In the genomic region with DNA sequence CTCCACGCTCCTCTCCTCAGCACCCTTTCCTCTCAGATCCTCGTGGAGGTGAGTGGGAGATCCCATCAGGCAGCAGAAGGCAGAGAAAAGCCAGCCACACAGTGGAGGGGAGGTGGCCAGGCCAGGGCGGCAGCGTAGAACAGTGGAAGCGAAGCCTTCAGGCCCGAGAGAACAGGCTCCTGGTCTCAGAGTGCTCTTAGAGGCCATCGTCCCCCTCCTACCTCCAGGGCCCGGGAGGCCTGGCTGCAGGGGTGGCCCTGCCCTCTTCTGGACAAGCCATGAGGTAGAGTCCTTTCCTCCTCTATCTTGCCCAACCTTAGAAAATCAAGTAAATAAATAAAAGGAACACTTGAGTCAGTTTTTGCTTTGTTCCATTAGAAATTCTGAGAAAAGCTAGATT, we compare ENCODE assay signal across 22 cellular contexts.
A peak's percentile ranks its signal among the peaks of the same experiment; 100 is the strongest.
DNase-seq lines count a peak whose midpoint lies in the region; ATAC-seq and TF ChIP-seq lines count a peak whose summit lies in the region.
"Had no signal": no experiment of that assay in that cellular context is flagged by ENCODE, and none has a peak within 500 bp of the region (broad histone marks: within the 10 kb centered on the region; RNA-seq: fewer than 3 reads in every experiment).

No MANE protein-coding gene starts in this region.

- H3K23ac ChIP-seq in trophoblast cell (ENCODE audit: low read length): no peak overlapping the region

- CTCF ChIA-PET in HCT116 (lab: Charles Lee): interaction anchor here (1.3 kb wide), 1 partner anchor 334 kb away, joined by 3 read pairs; no protein-coding TSS in a partner anchor

- POLR2A ChIA-PET in HCT116 (lab: Charles Lee): no interaction called here

- H3K9me3 ChIP-seq in HCT116 (ENCODE audit: control insufficient read depth in 1 of 2, insufficient read depth in 1 of 2, low read depth in 1 of 2, low read length in 2 of 2) (no peaks in the 10 kb centered on the region), adipocyte (ENCODE audit: control insufficient read depth, low read length) (no peaks in the 10 kb centered on the region), trophoblast cell (ENCODE audit: insufficient read depth, low read depth, low read length) (no peaks in the 10 kb centered on the region)
- H3K9me3 ChIP-seq: tibial nerve had no signal

- peak; percentile 19; the same call in 1 of the 2 replicates for TF ChIP-seq RAD21 in HCT116 (IDR thresholded peaks at IDR 0.05; ENCODE audit: low read depth)

- H3K36me3 ChIP-seq in HCT116 (ENCODE audit: control insufficient read depth in 1 of 2, insufficient read depth in 2 of 2, low read length in 2 of 2) (no peaks in the 10 kb centered on the region), adipocyte (ENCODE audit: control insufficient read depth, insufficient read depth, low read length, severe bottlenecking) (no peaks in the 10 kb centered on the region), trophoblast cell (ENCODE audit: control insufficient read depth in 1 of 2, insufficient read depth in 2 of 2, low read length in 2 of 2) (no peaks in the 10 kb centered on the region)
- H3K36me3 ChIP-seq: tibial nerve had no signal

- no peak overlapping the region for H3K4me2 ChIP-seq in HCT116 (ENCODE audit: low read length)
- no peak overlapping the region for H3K4me2 ChIP-seq in trophoblast cell (ENCODE audit: low read length)

- no peak for TF ChIP-seq POLR2A in HCT116 (IDR thresholded peaks at IDR 0.05; ENCODE audit: borderline replicate concordance, extremely low read depth, insufficient read depth, insufficient read length)

- RAD21 ChIA-PET in HCT116 (lab: Charles Lee; ENCODE audit: low non-redundant PET in 1 of 2, low total read pairs in 2 of 2, uncharacterized antibody in 2 of 2, unreplicated experiment in 2 of 2): no interaction called here

- peaks cover 18% of the 10 kb centered on the region for H3K79me1 ChIP-seq in trophoblast cell (ENCODE audit: low read length)

- H4K8ac ChIP-seq in trophoblast cell (ENCODE audit: low read depth, low read length): peak overlapping the region; percentile 21

- H2AFZ ChIP-seq in HCT116 (ENCODE audit: low read depth, low read length, poor library complexity, severe bottlenecking) (no peak overlapping the region), trophoblast cell (ENCODE audit: insufficient read depth, low read length, poor library complexity) (no peak overlapping the region)

- no peaks in the 10 kb centered on the region for H3K27me3 ChIP-seq in HCT116 (ENCODE audit: insufficient read depth, low read length)
- no peaks in the 10 kb centered on the region for H3K27me3 ChIP-seq in adipocyte (replicated peaks; ENCODE audit: control insufficient read depth, insufficient read depth, low read length)
- H3K27me3 ChIP-seq in trophoblast cell (ENCODE audit: insufficient read depth, low read length): no peaks in the 10 kb centered on the region
- H3K27me3 ChIP-seq: tibial nerve had no signal

- no peak overlapping the region for H3K18ac ChIP-seq in trophoblast cell (ENCODE audit: low read length)

- H3K27ac ChIP-seq in HCT116 (ENCODE audit: low read depth, low read length) (no peak overlapping the region), trophoblast cell (ENCODE audit: low read depth, low read length) (no peak overlapping the region)
- H3K27ac ChIP-seq: HL-60, tibial nerve had no signal

- no TSS peak for BruUV-seq in HCT116 (replicated peaks; lab: Mats Ljungman, UMichigan)

- ATAC-seq in HCT116 (no peak), left ventricle myocardium superior (peak; percentile 81)
- ATAC-seq: CD8-positive, alpha-beta T cell; left colon; sciatic nerve had no signal

- H3K4me1 ChIP-seq in HCT116 (ENCODE audit: control insufficient read depth in 1 of 2, insufficient read depth in 2 of 2, low read length in 2 of 2) (peaks cover 0 to 11% of the 10 kb centered on the region in 2 experiments; a peak in 1 of 4 replicates), adipocyte (ENCODE audit: control insufficient read depth, insufficient read depth, low read length) (peaks cover 3% of the 10 kb centered on the region), trophoblast cell (ENCODE audit: control insufficient read depth in 1 of 2, insufficient read depth in 2 of 2, low read length in 2 of 2) (peaks cover 24 to 32% of the 10 kb centered on the region in 2 experiments)
- H3K4me1 ChIP-seq: tibial nerve had no signal

- no peak overlapping the region for H4K12ac ChIP-seq in trophoblast cell (ENCODE audit: low read depth, low read length)

- H3K4me3 ChIP-seq in HCT116 (replicated peaks in 1 of 2; ENCODE audit: low read depth in 1 of 2, low read length in 2 of 2): no peak overlapping the region
- H3K4me3 ChIP-seq in adipocyte (ENCODE audit: low read length): no peak overlapping the region
- H3K4me3 ChIP-seq in trophoblast cell (ENCODE audit: low read depth, low read length): no peak overlapping the region
- H3K4me3 ChIP-seq: tibial nerve had no signal

- peak overlapping the region; percentile 38 for H4K91ac ChIP-seq in trophoblast cell (ENCODE audit: low read depth, low read length)

- H3K9me2 ChIP-seq in HCT116 (ENCODE audit: insufficient read depth): no peaks in the 10 kb centered on the region

- peak overlapping the region; percentile 10 for H3K4ac ChIP-seq in trophoblast cell (ENCODE audit: low read depth, low read length)

- H2AK5ac ChIP-seq in trophoblast cell (ENCODE audit: low read length): peak overlapping the region; percentile 22

- peak overlapping the region; percentile 7 for H2BK120ac ChIP-seq in trophoblast cell (ENCODE audit: insufficient read depth, low read length, poor library complexity)

- intact Hi-C loops in HCT116 (cut with micrococcal nuclease): no loop called here
- intact Hi-C loops in left ventricle myocardium superior (cut with micrococcal nuclease): no loop called here

- peak overlapping the region; percentile 34 for H2BK5ac ChIP-seq in trophoblast cell (ENCODE audit: low read depth, low read length, poor library complexity)

- no CpG with 5 or more reads among the region's 8 CpGs for WGBS in trophoblast cell (ENCODE audit: extremely low coverage, insufficient coverage, insufficient read length)

- TF ChIP-seq CTCF in HCT116 (IDR thresholded peaks at IDR 0.05 in 2 of 3, conservative IDR thresholded peaks at IDR 0.05 in 1 of 3; ENCODE audit: borderline replicate concordance in 1 of 3, insufficient read depth in 1 of 3, low read depth in 2 of 3, low read length in 2 of 3): no peak

- H2BK12ac ChIP-seq in trophoblast cell (ENCODE audit: low read length): peak overlapping the region; percentile 84

- peak overlapping the region; percentile 50 for H3K14ac ChIP-seq in trophoblast cell (ENCODE audit: low read length)

- H3K79me2 ChIP-seq in HCT116 (ENCODE audit: insufficient read depth, low read length) (no peaks in the 10 kb centered on the region), trophoblast cell (ENCODE audit: control insufficient read depth, insufficient read depth, low read length, poor library complexity) (no peaks in the 10 kb centered on the region)

- H3K9ac ChIP-seq in HCT116 (ENCODE audit: low read length) (no peak overlapping the region), adipocyte (ENCODE audit: low read length) (no peak overlapping the region), trophoblast cell (ENCODE audit: low read length) (no peak overlapping the region)

- no peaks in the 10 kb centered on the region for H4K20me1 ChIP-seq in HCT116 (ENCODE audit: insufficient read depth)

- DNase-seq in HCT116 (ENCODE audit: low read depth, low spot score) (no peak), adipocyte (ENCODE audit: low read depth) (peak; percentile 2), left ventricle myocardium superior (no peak), trophoblast cell (no peak), globus pallidus (ENCODE audit: low spot score) (no peak), amygdala (lab: John Stamatoyannopoulos, UW) (no peak), UCSD-AML1 (lab: John Stamatoyannopoulos, UW; ENCODE audit: unreplicated experiment) (no peak), mucosa of gallbladder (ENCODE audit: low spot score) (no peak)
- DNase-seq: activated CD4-positive, alpha-beta T cell treated with anti-CD3 and anti-CD28 coated beads, Interleukin-2, amount 10 ng/mL, durations not matched to agents 7 days and 5 days; activated effector memory CD4-positive, alpha-beta T cell treated with anti-CD3 and anti-CD28 coated beads, Interleukin-2, amount 50 U/mL, for 16 hours; aorta; CD8-positive, alpha-beta T cell; DMS53; HCEC 1CT; left colon; NCI-H187; NCI-H2227 treated with DMSO at 0.1 percent for 48 hours; NCI-H82; stimulated activated naive CD4-positive, alpha-beta T cell had no signal

TF ChIP-seq in HCT116, 20 proteins besides CTCF, POLR2A, EP300 and RAD21 (continues in another document):
- TF ChIP-seq ELF1 (IDR thresholded peaks at IDR 0.05; ENCODE audit: borderline replicate concordance, low read depth): no peak
- no peak for TF ChIP-seq SRF (IDR thresholded peaks at IDR 0.05; ENCODE audit: low read depth)
- TF ChIP-seq SIN3A (IDR thresholded peaks at IDR 0.05; ENCODE audit: low read depth): no peak
- TF ChIP-seq, protein P1, sequence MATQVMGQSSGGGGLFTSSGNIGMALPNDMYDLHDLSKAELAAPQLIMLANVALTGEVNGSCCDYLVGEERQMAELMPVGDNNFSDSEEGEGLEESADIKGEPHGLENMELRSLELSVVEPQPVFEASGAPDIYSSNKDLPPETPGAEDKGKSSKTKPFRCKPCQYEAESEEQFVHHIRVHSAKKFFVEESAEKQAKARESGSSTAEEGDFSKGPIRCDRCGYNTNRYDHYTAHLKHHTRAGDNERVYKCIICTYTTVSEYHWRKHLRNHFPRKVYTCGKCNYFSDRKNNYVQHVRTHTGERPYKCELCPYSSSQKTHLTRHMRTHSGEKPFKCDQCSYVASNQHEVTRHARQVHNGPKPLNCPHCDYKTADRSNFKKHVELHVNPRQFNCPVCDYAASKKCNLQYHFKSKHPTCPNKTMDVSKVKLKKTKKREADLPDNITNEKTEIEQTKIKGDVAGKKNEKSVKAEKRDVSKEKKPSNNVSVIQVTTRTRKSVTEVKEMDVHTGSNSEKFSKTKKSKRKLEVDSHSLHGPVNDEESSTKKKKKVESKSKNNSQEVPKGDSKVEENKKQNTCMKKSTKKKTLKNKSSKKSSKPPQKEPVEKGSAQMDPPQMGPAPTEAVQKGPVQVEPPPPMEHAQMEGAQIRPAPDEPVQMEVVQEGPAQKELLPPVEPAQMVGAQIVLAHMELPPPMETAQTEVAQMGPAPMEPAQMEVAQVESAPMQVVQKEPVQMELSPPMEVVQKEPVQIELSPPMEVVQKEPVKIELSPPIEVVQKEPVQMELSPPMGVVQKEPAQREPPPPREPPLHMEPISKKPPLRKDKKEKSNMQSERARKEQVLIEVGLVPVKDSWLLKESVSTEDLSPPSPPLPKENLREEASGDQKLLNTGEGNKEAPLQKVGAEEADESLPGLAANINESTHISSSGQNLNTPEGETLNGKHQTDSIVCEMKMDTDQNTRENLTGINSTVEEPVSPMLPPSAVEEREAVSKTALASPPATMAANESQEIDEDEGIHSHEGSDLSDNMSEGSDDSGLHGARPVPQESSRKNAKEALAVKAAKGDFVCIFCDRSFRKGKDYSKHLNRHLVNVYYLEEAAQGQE (IDR thresholded peaks at IDR 0.05; ENCODE audit: low read depth): no peak
